Comparison of ENCODE assay signal across 9 cellular contexts in the genomic region with DNA sequence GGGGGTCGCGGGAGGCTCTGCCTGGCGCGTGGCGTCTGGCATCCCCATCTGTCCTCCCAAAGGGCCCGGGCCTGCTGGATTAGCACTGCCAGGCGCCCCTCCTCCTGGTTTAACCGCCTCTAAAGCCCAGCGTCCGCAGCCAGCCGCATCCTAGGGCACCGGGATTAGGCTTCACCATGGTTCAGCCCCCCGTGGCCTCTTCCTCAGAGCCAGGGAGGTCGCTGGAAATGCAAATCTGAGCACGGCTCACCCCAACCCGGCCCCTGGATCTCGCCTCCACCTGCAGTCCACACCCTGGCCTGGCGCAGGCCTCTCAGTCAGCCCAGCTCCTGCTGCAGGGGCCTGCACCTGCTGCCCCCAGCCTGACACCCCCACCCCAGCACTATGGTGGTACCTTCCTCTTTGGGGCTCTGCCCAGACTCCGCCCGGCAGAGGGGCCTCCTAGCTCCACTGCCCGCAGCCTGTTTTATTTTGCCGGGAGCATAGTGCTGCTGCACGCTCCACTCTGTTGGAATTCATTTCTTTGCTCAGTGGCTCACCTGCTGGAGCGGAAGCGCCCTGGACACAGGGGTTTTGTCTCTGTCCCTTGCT. TPM values are rescaled to one million over a fixed set of nuclear protein-coding genes. Genes with fewer than 3 reads are reported as not detected.
DNase-seq lines count a peak whose midpoint lies in the region; ATAC-seq and TF ChIP-seq lines count a peak whose summit lies in the region.
"Had no signal": no experiment of that assay in that cellular context is flagged by ENCODE, and none has a peak within 500 bp of the region (broad histone marks: within the 10 kb centered on the region; RNA-seq: fewer than 3 reads in every experiment).

No MANE protein-coding gene starts in this region.

- H3K79me2 ChIP-seq in DOHH2 (ENCODE audit: control insufficient read depth, low read length) = peaks cover 26% of the 10 kb centered on the region

- H3K36me3 ChIP-seq in DOHH2 (ENCODE audit: control insufficient read depth, low read length) = peaks cover 44% of the 10 kb centered on the region

- H3F3A ChIP-seq in DOHH2 (ENCODE audit: control insufficient read depth, insufficient read depth) = peaks cover 27% of the 10 kb centered on the region

- peaks cover 34% of the 10 kb centered on the region for H3K4me1 ChIP-seq in DOHH2 (ENCODE audit: control insufficient read depth, low read length)

- POLR2A ChIA-PET in activated naive CD8-positive, alpha-beta T cell treated with anti-CD3 and anti-CD28 coated beads, Interleukin-2, amount 10 ng/mL, durations not matched to agents 7 days and 5 days (lab: Charles Lee) = interaction anchor here (0.8 kb wide), 1 partner anchor 44 kb away, joined by 3 read pairs; the partner anchor contains the start of gene AFG3L2

- peak overlapping the region; percentile 73 for H3K4me3 Mint-ChIP-seq in activated naive CD8-positive, alpha-beta T cell treated with anti-CD3 and anti-CD28 coated beads, Interleukin-2, amount 10 ng/mL, durations not matched to agents 7 days and 5 days

- peak overlapping the region; percentile 74 for H3K27ac ChIP-seq in DOHH2 (ENCODE audit: low read depth, low read length)
- H3K27ac ChIP-seq: epithelial cell of prostate had no signal

- H3K27me3 Mint-ChIP-seq in activated naive CD8-positive, alpha-beta T cell treated with anti-CD3 and anti-CD28 coated beads, Interleukin-2, amount 10 ng/mL, durations not matched to agents 7 days and 5 days = no peaks in the 10 kb centered on the region

- no peaks in the 10 kb centered on the region for H3K9me3 ChIP-seq in DOHH2 (ENCODE audit: control insufficient read depth, insufficient read depth, low read length)

- TF ChIP-seq POLR2A in NB4 (IDR thresholded peaks at IDR 0.05; ENCODE audit: extremely low read depth, insufficient read length) = no peak

- H3K4me2 ChIP-seq in DOHH2 (ENCODE audit: low read length) = peak overlapping the region; percentile 55

- no peaks in the 10 kb centered on the region for H3K9me3 Mint-ChIP-seq in activated naive CD8-positive, alpha-beta T cell treated with anti-CD3 and anti-CD28 coated beads, Interleukin-2, amount 10 ng/mL, durations not matched to agents 7 days and 5 days

- no peaks in the 10 kb centered on the region for H4K20me1 ChIP-seq in DOHH2 (ENCODE audit: control insufficient read depth, insufficient read depth, low read depth, low read length)

- no peaks in the 10 kb centered on the region for H3K9me2 ChIP-seq in DOHH2 (replicated peaks; ENCODE audit: control insufficient read depth, low read length)

- no peak for TF ChIP-seq CTCF in DOHH2 (IDR thresholded peaks at IDR 0.05; ENCODE audit: low read depth, low read length, poor library complexity, severe bottlenecking)
- no peak for TF ChIP-seq CTCF in NB4 (IDR thresholded peaks at IDR 0.05; ENCODE audit: low read depth, low read length)
- TF ChIP-seq CTCF in GM20000 (IDR thresholded peaks at IDR 0.05; ENCODE audit: extremely low read depth, missing control alignments) = no peak

- no peak for ATAC-seq in activated naive CD8-positive, alpha-beta T cell treated with anti-CD3 and anti-CD28 coated beads, Interleukin-2, amount 10 ng/mL, durations not matched to agents 7 days and 5 days (ENCODE audit: low read depth)
- ATAC-seq in HG03457 (IDR thresholded peaks at IDR 0.05; ENCODE audit: unreplicated experiment) (no peak), HG02852 (IDR thresholded peaks at IDR 0.05; ENCODE audit: unreplicated experiment) (no peak)

- peak overlapping the region; percentile 51 for H3K27ac Mint-ChIP-seq in activated naive CD8-positive, alpha-beta T cell treated with anti-CD3 and anti-CD28 coated beads, Interleukin-2, amount 10 ng/mL, durations not matched to agents 7 days and 5 days

- no peaks in the 10 kb centered on the region for H3K27me3 ChIP-seq in DOHH2 (ENCODE audit: control insufficient read depth, low read length)

- peak; percentile 88 for DNase-seq in NB4 (ENCODE audit: low read depth)
- DNase-seq in activated naive CD8-positive, alpha-beta T cell treated with anti-CD3 and anti-CD28 coated beads, Interleukin-2, amount 10 ng/mL, durations not matched to agents 7 days and 5 days = no peak
- DNase-seq in left kidney (ENCODE audit: low read depth, low spot score) = peak; percentile 90
- DNase-seq in GM20000 (ENCODE audit: low spot score) = no peak
- DNase-seq in SW480 (ENCODE audit: low spot score) = no peak

- peaks cover 6% of the 10 kb centered on the region for H3K4me1 Mint-ChIP-seq in activated naive CD8-positive, alpha-beta T cell treated with anti-CD3 and anti-CD28 coated beads, Interleukin-2, amount 10 ng/mL, durations not matched to agents 7 days and 5 days

- H3K4me3 ChIP-seq in DOHH2 (ENCODE audit: low read length) (peak overlapping the region; percentile 76), NB4 (ENCODE audit: low read depth, low read length) (peak overlapping the region; percentile 59)

- peaks cover 3% of the 10 kb centered on the region for H3K36me3 Mint-ChIP-seq in activated naive CD8-positive, alpha-beta T cell treated with anti-CD3 and anti-CD28 coated beads, Interleukin-2, amount 10 ng/mL, durations not matched to agents 7 days and 5 days

RNA-seq across cellular contexts. Expression of gene PRELID3A, which starts 13.2 kb away (rescaled TPM):
- total RNA-seq in activated naive CD8-positive, alpha-beta T cell treated with anti-CD3 and anti-CD28 coated beads, Interleukin-2, amount 10 ng/mL, durations not matched to agents 7 days and 5 days = 1 to 10 TPM; 5.5 to 6.6 TPM

RNA-seq across cellular contexts. Expression of gene AFG3L2, which starts 43.9 kb away (rescaled TPM):
- total RNA-seq in activated naive CD8-positive, alpha-beta T cell treated with anti-CD3 and anti-CD28 coated beads, Interleukin-2, amount 10 ng/mL, durations not matched to agents 7 days and 5 days = 10 to 100 TPM; 38.3 to 40.3 TPM

Comparison
In these comparisons a context has a peak if more than half of its experiments do, and no peak if none do; other contexts are left out.
1. DNase-seq: peak in NB4 (single experiment) and left kidney (single experiment); none in activated naive CD8-positive, alpha-beta T cell treated with anti-CD3 and anti-CD28 coated beads, Interleukin-2, amount 10 ng/mL, durations not matched to agents 7 days and 5 days (single experiment), GM20000 (single experiment) and SW480 (single experiment).